In genomic region chr2:207067476-207067875, GRCh38 we compare ENCODE assay signal across 21 cellular contexts.
DNase-seq lines count a peak whose midpoint lies in the region; ATAC-seq lines count a peak whose summit lies in the region.
"Had no signal": no experiment of that assay in that cellular context is flagged by ENCODE, and none has a peak within 500 bp of the region (broad histone marks: within the 10 kb centered on the region; RNA-seq: fewer than 3 reads in every experiment).

No MANE protein-coding gene starts in this region.

- DNase-seq in RPMI7951 (ENCODE audit: low read depth) (peak; percentile 49), dermis microvascular lymphatic vessel endothelial cell (ENCODE audit: low read depth in 2 of 2) (peak; percentile 75), left lobe of liver (ENCODE audit: low spot score) (no peak), superior temporal gyrus (ENCODE audit: extremely low spot score) (peak; percentile 64), SW 1271 (lab: John Stamatoyannopoulos, UW) (no peak)
- DNase-seq: activated CD4-positive, alpha-beta T cell treated with anti-CD3 and anti-CD28 coated beads, Interleukin-2, amount 10 ng/mL, durations not matched to agents 24 days and 14 days; erythroblast; gastrocnemius medialis; IMR-90; mammary epithelial cell; NCI-H1930; NCI-H2227 treated with DMSO at 0.1 percent for 48 hours; NCI-H748 treated with DMSO at 0.1 percent for 48 hours; psoas muscle; stimulated activated CD4-positive, alpha-beta T cell treated with anti-CD3 and anti-CD28 coated beads, Interleukin-1b, Interleukin-23, amount 100 ng/mL, for 48 hours; uterus; WERI-Rb-1 had no signal

- peak; percentile 68 for ATAC-seq in left lobe of liver
- no peak for ATAC-seq in GM18519 (IDR thresholded peaks at IDR 0.05; ENCODE audit: low FRiP score, unreplicated experiment)
- no peak for ATAC-seq in HG02870 (IDR thresholded peaks at IDR 0.05; ENCODE audit: unreplicated experiment)
- ATAC-seq: activated naive CD4-positive, alpha-beta T cell treated with anti-CD3 and anti-CD28 coated beads, Interleukin-2, amount 50 U/mL, for 72 hours; gastrocnemius medialis; HCT116; psoas muscle had no signal

Comparison
In these comparisons a context has a peak if more than half of its experiments do, and no peak if none do; other contexts are left out.
1. DNase-seq: peak in RPMI7951 (single experiment), dermis microvascular lymphatic vessel endothelial cell (2 of 2) and superior temporal gyrus (single experiment); none in left lobe of liver (single experiment) and SW 1271 (0 of 2).